8 cellular contexts compared by ENCODE assay signal in genomic region chr4:2787230-2788100, GRCh38. TPM values are rescaled to one million over a fixed set of nuclear protein-coding genes. Genes with fewer than 3 reads are reported as not detected.
A peak's percentile ranks its signal among the peaks of the same experiment; 100 is the strongest.
DNase-seq lines count a peak whose midpoint lies in the region; ATAC-seq lines count a peak whose summit lies in the region.

No MANE protein-coding gene starts in this region.

- H3K36me3 Mint-ChIP-seq in activated CD4-positive, alpha-beta memory T cell treated with anti-CD3 and anti-CD28 coated beads, Interleukin-2, amount 10 ng/mL, durations not matched to agents 7 days and 5 days (ENCODE audit: low read depth): peaks cover 2% of the 10 kb centered on the region

- no peak overlapping the region for H3K4me3 Mint-ChIP-seq in activated CD4-positive, alpha-beta memory T cell treated with anti-CD3 and anti-CD28 coated beads, Interleukin-2, amount 10 ng/mL, durations not matched to agents 7 days and 5 days

- ATAC-seq in HG03196 (IDR thresholded peaks at IDR 0.05; ENCODE audit: unreplicated experiment): peak; percentile 56
- peak; percentile 28 for ATAC-seq in stimulated activated naive CD8-positive, alpha-beta T cell treated with anti-CD3 and anti-CD28 coated beads, Interleukin-15, Interleukin-2, amounts not matched to agents 100 U/mL and 50 U/mL, for 24 hours

- peaks cover 8% of the 10 kb centered on the region for H3K27me3 Mint-ChIP-seq in activated CD4-positive, alpha-beta memory T cell treated with anti-CD3 and anti-CD28 coated beads, Interleukin-2, amount 10 ng/mL, durations not matched to agents 7 days and 5 days

- peaks cover 27% of the 10 kb centered on the region for H3K4me1 Mint-ChIP-seq in activated CD4-positive, alpha-beta memory T cell treated with anti-CD3 and anti-CD28 coated beads, Interleukin-2, amount 10 ng/mL, durations not matched to agents 7 days and 5 days

- no peaks in the 10 kb centered on the region for H3K36me3 ChIP-seq in iPS-15b (ENCODE audit: control insufficient read depth, insufficient read depth, low read length)

- H3K9me3 Mint-ChIP-seq in activated CD4-positive, alpha-beta memory T cell treated with anti-CD3 and anti-CD28 coated beads, Interleukin-2, amount 10 ng/mL, durations not matched to agents 7 days and 5 days: peaks cover 4% of the 10 kb centered on the region

- H3K4me3 ChIP-seq in iPS-15b (ENCODE audit: low read depth, low read length): no peak overlapping the region

- CTCF ChIA-PET in activated CD4-positive, alpha-beta memory T cell treated with anti-CD3 and anti-CD28 coated beads, Interleukin-2, amount 10 ng/mL, durations not matched to agents 7 days and 5 days (lab: Charles Lee): interaction anchor here (1.0 kb wide), 1 partner anchor 176 kb away, joined by 3 read pairs; no protein-coding TSS in a partner anchor

- POLR2A ChIA-PET in activated CD4-positive, alpha-beta memory T cell treated with anti-CD3 and anti-CD28 coated beads, Interleukin-2, amount 10 ng/mL, durations not matched to agents 7 days and 5 days (lab: Charles Lee): interaction anchor here (1.6 to 3.1 kb wide), 2 partner anchors 10 to 148 kb away, joined by 5 to 16 read pairs; no protein-coding TSS in a partner anchor

- peak overlapping the region; percentile 72 for H3K27ac Mint-ChIP-seq in activated CD4-positive, alpha-beta memory T cell treated with anti-CD3 and anti-CD28 coated beads, Interleukin-2, amount 10 ng/mL, durations not matched to agents 7 days and 5 days

- no peaks in the 10 kb centered on the region for H3K4me1 ChIP-seq in iPS-15b (ENCODE audit: control insufficient read depth, insufficient read depth, low read length)

- H3K9ac ChIP-seq in iPS-15b (ENCODE audit: low read depth, low read length): peak overlapping the region; percentile 12

- H3K9me3 ChIP-seq in iPS-15b (ENCODE audit: control insufficient read depth, insufficient read depth, low read length): no peaks in the 10 kb centered on the region

- H3K27me3 ChIP-seq in iPS-15b (ENCODE audit: control insufficient read depth, insufficient read depth, low read length): peaks cover 3% of the 10 kb centered on the region

- peak; percentile 54 for DNase-seq in stimulated activated CD4-positive, alpha-beta T cell treated with anti-CD3 and anti-CD28 coated beads, Interleukin-12 subunit alpha, Interleukin-12 subunit beta, amount 100 ng/mL, for 4 hours
- no peak for DNase-seq in stimulated activated CD4-positive, alpha-beta T cell treated with anti-CD3 and anti-CD28 coated beads, Interleukin-2, amount 100 ng/mL, for 48 hours
- peak; percentile 40 for DNase-seq in activated CD4-positive, alpha-beta memory T cell treated with anti-CD3 and anti-CD28 coated beads, Interleukin-2, amount 10 ng/mL, durations not matched to agents 7 days and 5 days
- DNase-seq in stimulated activated naive CD8-positive, alpha-beta T cell treated with anti-CD3 and anti-CD28 coated beads, Interleukin-15, Interleukin-2, amounts not matched to agents 100 U/mL and 50 U/mL, for 24 hours: peak; percentile 69
- no peak for DNase-seq in T-helper 9 cell
- no peak for DNase-seq in NCI-H2029 treated with DMSO at 0.1 percent for 48 hours (lab: John Stamatoyannopoulos, UW)

RNA-seq across cellular contexts. Expression of gene SH3BP2, which starts 5.4 kb away (rescaled TPM):
- 10 to 100 TPM; 77.0 to 80.3 TPM for total RNA-seq in activated CD4-positive, alpha-beta memory T cell treated with anti-CD3 and anti-CD28 coated beads, Interleukin-2, amount 10 ng/mL, durations not matched to agents 7 days and 5 days

RNA-seq across cellular contexts. Expression of gene TNIP2, which starts 31.3 kb away (rescaled TPM):
- total RNA-seq in activated CD4-positive, alpha-beta memory T cell treated with anti-CD3 and anti-CD28 coated beads, Interleukin-2, amount 10 ng/mL, durations not matched to agents 7 days and 5 days: 10 to 100 TPM; 56.1 to 58.4 TPM

RNA-seq across cellular contexts. Expression of gene ADD1, which starts 56.2 kb away (rescaled TPM):
- 100 to 1,000 TPM; 266 to 277 TPM for total RNA-seq in activated CD4-positive, alpha-beta memory T cell treated with anti-CD3 and anti-CD28 coated beads, Interleukin-2, amount 10 ng/mL, durations not matched to agents 7 days and 5 days

Comparison
In these comparisons a context has a peak if more than half of its experiments do, and no peak if none do; other contexts are left out.
1. DNase-seq: peak in stimulated activated CD4-positive, alpha-beta T cell treated with anti-CD3 and anti-CD28 coated beads, Interleukin-12 subunit alpha, Interleukin-12 subunit beta, amount 100 ng/mL, for 4 hours (single experiment), activated CD4-positive, alpha-beta memory T cell treated with anti-CD3 and anti-CD28 coated beads, Interleukin-2, amount 10 ng/mL, durations not matched to agents 7 days and 5 days (single experiment) and stimulated activated naive CD8-positive, alpha-beta T cell treated with anti-CD3 and anti-CD28 coated beads, Interleukin-15, Interleukin-2, amounts not matched to agents 100 U/mL and 50 U/mL, for 24 hours (single experiment); none in stimulated activated CD4-positive, alpha-beta T cell treated with anti-CD3 and anti-CD28 coated beads, Interleukin-2, amount 100 ng/mL, for 48 hours (0 of 2), T-helper 9 cell (single experiment) and NCI-H2029 treated with DMSO at 0.1 percent for 48 hours (single experiment).